ENCODE assay signal across 25 cellular contexts in genomic region chr10:130723704-130724103, GRCh38.
DNase-seq lines count a peak whose midpoint lies in the region; ATAC-seq and TF ChIP-seq lines count a peak whose summit lies in the region.
"Had no signal": no experiment of that assay in that cellular context is flagged by ENCODE, and none has a peak within 500 bp of the region (broad histone marks: within the 10 kb centered on the region; RNA-seq: fewer than 3 reads in every experiment).

No MANE protein-coding gene starts in this region.

- H3K36me3 Mint-ChIP-seq in chondrocyte (ENCODE audit: low read depth), result no peaks in the 10 kb centered on the region
- no peaks in the 10 kb centered on the region for H3K36me3 Mint-ChIP-seq in mesothelial cell of epicardium
- H3K36me3 Mint-ChIP-seq: CD14-positive monocyte; CD4-positive, alpha-beta memory T cell; CD4-positive, CD25-positive, alpha-beta regulatory T cell; CD8-positive, alpha-beta memory T cell had no signal

- no peaks in the 10 kb centered on the region for H3K27me3 ChIP-seq in neuronal stem cell (ENCODE audit: control insufficient read depth in 3 of 3, insufficient read depth in 3 of 3, low read depth in 1 of 3, low read length in 3 of 3)
- peaks cover 0 to 18% (median 0%) of the 10 kb centered on the region in 7 donors for H3K27me3 ChIP-seq in spleen (replicated peaks in 1 of 7)
- H3K27me3 ChIP-seq: BE2C, BLaER1 had no signal

- H3K27ac Mint-ChIP-seq in chondrocyte (ENCODE audit: unreplicated experiment), result no peak overlapping the region
- no peak overlapping the region for H3K27ac Mint-ChIP-seq in mesothelial cell of epicardium
- H3K27ac Mint-ChIP-seq: CD14-positive monocyte; CD4-positive, alpha-beta memory T cell; CD4-positive, CD25-positive, alpha-beta regulatory T cell; CD8-positive, alpha-beta memory T cell had no signal

- H4K8ac ChIP-seq in neuronal stem cell (ENCODE audit: low read depth, low read length), result no peak overlapping the region

- H3K23ac ChIP-seq in neuronal stem cell (ENCODE audit: low read depth, low read length, poor library complexity), result no peak overlapping the region

- WGBS in neuronal stem cell (ENCODE audit: extremely low coverage in 2 of 2, insufficient read length in 2 of 2, insufficient replicate concordance in 1 of 2), 2 donors, result no CpG with 5 or more reads among the region's 3 CpGs
- WGBS in spleen, 5 donors, result 86 to 89% (median 87%) methylated on average over 3 of the region's 3 CpGs; no CpG with 5 or more reads in 1 of the 5 donors

- H3K36me3 ChIP-seq in neuronal stem cell (replicated peaks in 1 of 2; ENCODE audit: control insufficient read depth in 2 of 2, insufficient read depth in 2 of 2, low read length in 2 of 2) (no peaks in the 10 kb centered on the region), spleen (no peaks in the 10 kb centered on the region)
- H3K36me3 ChIP-seq: BE2C, BLaER1 had no signal

- TF ChIP-seq CTCF in VCaP (conservative IDR thresholded peaks at IDR 0.05) (no peak), chondrocyte (IDR thresholded peaks at IDR 0.05) (no peak), spleen (IDR thresholded peaks at IDR 0.05 in 8 of 11, conservative IDR thresholded peaks at IDR 0.05 in 3 of 11) (no peak), mesothelial cell of epicardium (IDR thresholded peaks at IDR 0.05; ENCODE audit: unreplicated experiment) (no peak)

- no peak overlapping the region for H3K4ac ChIP-seq in neuronal stem cell (ENCODE audit: low read length)

- no peak overlapping the region for H2AFZ ChIP-seq in neuronal stem cell (ENCODE audit: low read length)

- H3K27ac ChIP-seq in VCaP (peak overlapping the region; percentile 94; the same call in 1 of the 2 replicates), neuronal stem cell (replicated peaks; ENCODE audit: low read length) (no peak overlapping the region), spleen (no peak overlapping the region)
- H3K27ac ChIP-seq: BLaER1 had no signal

- ATAC-seq in GM18873 (IDR thresholded peaks at IDR 0.05; ENCODE audit: low FRiP score, unreplicated experiment), result no peak
- ATAC-seq: GM12878 had no signal

- H2BK5ac ChIP-seq in neuronal stem cell (ENCODE audit: low read length), result no peak overlapping the region

- H3K9me3 ChIP-seq in neuronal stem cell (replicated peaks in 1 of 2; ENCODE audit: control insufficient read depth in 2 of 2, insufficient read depth in 1 of 2, low read depth in 1 of 2, low read length in 2 of 2) (no peaks in the 10 kb centered on the region), spleen (no peaks in the 10 kb centered on the region)
- H3K9me3 ChIP-seq: BE2C, BLaER1 had no signal

- H3K4me3 Mint-ChIP-seq in chondrocyte (ENCODE audit: unreplicated experiment) (no peak overlapping the region), mesothelial cell of epicardium (no peak overlapping the region)
- H3K4me3 Mint-ChIP-seq: CD14-positive monocyte; CD4-positive, alpha-beta memory T cell; CD4-positive, CD25-positive, alpha-beta regulatory T cell; CD8-positive, alpha-beta memory T cell had no signal

- H3K9me3 Mint-ChIP-seq in chondrocyte (ENCODE audit: low read depth) (peaks cover 42% of the 10 kb centered on the region), mesothelial cell of epicardium (no peaks in the 10 kb centered on the region)

- H2BK12ac ChIP-seq in neuronal stem cell (ENCODE audit: low read length), result no peak overlapping the region

- H2BK120ac ChIP-seq in neuronal stem cell (ENCODE audit: low read depth, low read length), result no peak overlapping the region

- H3K27me3 Mint-ChIP-seq in chondrocyte (ENCODE audit: low read depth) (no peaks in the 10 kb centered on the region), mesothelial cell of epicardium (ENCODE audit: low read depth) (peaks cover 4% of the 10 kb centered on the region)
- H3K27me3 Mint-ChIP-seq: CD4-positive, alpha-beta memory T cell; CD4-positive, CD25-positive, alpha-beta regulatory T cell had no signal

- TF ChIP-seq POLR2A in spleen (IDR thresholded peaks at IDR 0.05), result no peak

- no peaks in the 10 kb centered on the region for H3K79me1 ChIP-seq in neuronal stem cell (ENCODE audit: low read depth, low read length)

- H3K18ac ChIP-seq in neuronal stem cell (ENCODE audit: low read length), result peak overlapping the region; percentile 36

- no peaks in the 10 kb centered on the region for H3K4me1 Mint-ChIP-seq in chondrocyte (ENCODE audit: low read depth)
- peaks cover 22% of the 10 kb centered on the region for H3K4me1 Mint-ChIP-seq in mesothelial cell of epicardium
- H3K4me1 Mint-ChIP-seq: CD14-positive monocyte; CD4-positive, alpha-beta memory T cell; CD4-positive, CD25-positive, alpha-beta regulatory T cell; CD8-positive, alpha-beta memory T cell had no signal

- H2BK15ac ChIP-seq in neuronal stem cell (ENCODE audit: low read length), result no peak overlapping the region

- no peak overlapping the region for H4K91ac ChIP-seq in neuronal stem cell (ENCODE audit: low read depth, low read length, poor library complexity)

- H3K4me1 ChIP-seq in neuronal stem cell (ENCODE audit: control insufficient read depth in 2 of 2, insufficient read depth in 1 of 2, low read depth in 1 of 2, low read length in 2 of 2) (peaks cover 0 to 10% of the 10 kb centered on the region in 2 donors), spleen (no peaks in the 10 kb centered on the region)
- H3K4me1 ChIP-seq: BE2C had no signal

- no peak overlapping the region for H3K4me2 ChIP-seq in neuronal stem cell (ENCODE audit: insufficient read depth, low read length, poor library complexity, severe bottlenecking)
- H3K4me2 ChIP-seq: BLaER1 had no signal

- peak; percentile 66 for DNase-seq in chondrocyte (ENCODE audit: low spot score)
- DNase-seq in neuronal stem cell (ENCODE audit: low spot score), result no peak
- DNase-seq in spleen, result peak; percentile 41
- DNase-seq in NCI-H2029 treated with DMSO at 0.1 percent for 48 hours (lab: John Stamatoyannopoulos, UW), result no peak
- no peak for DNase-seq in mesothelial cell of epicardium (ENCODE audit: low spot score in 2 of 2, unreplicated experiment in 2 of 2)
- DNase-seq: 8988T; ACHN; BE2C; C1 segment of cervical spinal cord; CD4-positive, alpha-beta memory T cell; CD4-positive, CD25-positive, alpha-beta regulatory T cell; CD8-positive, alpha-beta memory T cell; COR-L47; DMS 273 treated with DMSO at 0.1 percent for 48 hours; DMS153; DMS53; DMS79; DND-41; EL; GDM1 had no signal

- no peak overlapping the region for H3K4me3 ChIP-seq in neuronal stem cell (ENCODE audit: low read length in 2 of 2)
- no peak overlapping the region for H3K4me3 ChIP-seq in spleen
- H3K4me3 ChIP-seq: BLaER1, GM12878 had no signal

- H3K9ac ChIP-seq in neuronal stem cell (ENCODE audit: low read depth, low read length, poor library complexity), result no peak overlapping the region
- H3K9ac ChIP-seq: BLaER1 had no signal

- intact Hi-C loops in spleen (cut with DNase I; ENCODE audit: low total_unique reads), result no loop called here

- H3K14ac ChIP-seq in neuronal stem cell (ENCODE audit: low read length), result no peak overlapping the region

- H2AK5ac ChIP-seq in neuronal stem cell (ENCODE audit: low read depth, low read length), result no peak overlapping the region

Comparison
In these comparisons a context has a peak if more than half of its experiments do, and no peak if none do; other contexts are left out.
1. DNase-seq: peak in chondrocyte (single experiment) and spleen (single experiment); none in neuronal stem cell (single experiment), NCI-H2029 treated with DMSO at 0.1 percent for 48 hours (single experiment) and mesothelial cell of epicardium (0 of 2).